18 cellular contexts compared by ENCODE assay signal in genomic region chr15:28164876-28165275, GRCh38.
DNase-seq lines count a peak whose midpoint lies in the region; ATAC-seq, FAIRE-seq and TF ChIP-seq lines count a peak whose summit lies in the region.
"Had no signal": no experiment of that assay in that cellular context is flagged by ENCODE, and none has a peak within 500 bp of the region (broad histone marks: within the 10 kb centered on the region; RNA-seq: fewer than 3 reads in every experiment).

No MANE protein-coding gene starts in this region.

- no peak overlapping the region for H4K8ac ChIP-seq in trophoblast cell (ENCODE audit: low read depth, low read length)

- 0 out of 2 replicates have a peak, but pooled peaks have one; percentile 18 for TF ChIP-seq POLR2A in A549 (IDR thresholded peaks at IDR 0.05; ENCODE audit: low read length)

- 0 out of 2 replicates have a peak, but pooled peaks cover under 1% of the 10 kb centered on the region for H3K79me2 ChIP-seq in GM23338 (replicated peaks; ENCODE audit: insufficient read depth)
- H3K79me2 ChIP-seq in trophoblast cell (ENCODE audit: control insufficient read depth, insufficient read depth, low read length, poor library complexity): no peaks in the 10 kb centered on the region

- H3K27ac ChIP-seq in A549 (no peak overlapping the region), GM23338 (ENCODE audit: low read depth) (no peak overlapping the region), trophoblast cell (ENCODE audit: low read depth, low read length) (no peak overlapping the region)

- H3K23ac ChIP-seq in trophoblast cell (ENCODE audit: low read length): no peak overlapping the region

- TF ChIP-seq RAD21 in A549 (conservative IDR thresholded peaks at IDR 0.05 in 1 of 2, IDR thresholded peaks at IDR 0.05 in 1 of 2): no peak

- no peak for TF ChIP-seq CTCF in A549 (IDR thresholded peaks at IDR 0.05)
- TF ChIP-seq CTCF in GM23338 (conservative IDR thresholded peaks at IDR 0.05; ENCODE audit: low read depth in 2 of 2): no peak

- H3K27me3 Mint-ChIP-seq in activated CD8-positive, alpha-beta memory T cell treated with anti-CD3 and anti-CD28 coated beads, Interleukin-2, amount 10 ng/mL, durations not matched to agents 7 days and 5 days: no peaks in the 10 kb centered on the region
- peaks cover 7% of the 10 kb centered on the region for H3K27me3 Mint-ChIP-seq in GM23338 (ENCODE audit: insufficient read depth, low read depth, poor library complexity)

- H3K4me1 Mint-ChIP-seq in activated CD8-positive, alpha-beta memory T cell treated with anti-CD3 and anti-CD28 coated beads, Interleukin-2, amount 10 ng/mL, durations not matched to agents 7 days and 5 days: no peaks in the 10 kb centered on the region
- H3K4me1 Mint-ChIP-seq in GM23338: peaks cover 9% of the 10 kb centered on the region
- H3K4me1 Mint-ChIP-seq: CD14-positive monocyte had no signal

- H3K4me2 ChIP-seq in A549 (no peak overlapping the region), GM23338 (no peak overlapping the region), trophoblast cell (ENCODE audit: low read length) (no peak overlapping the region)

- H3K18ac ChIP-seq in trophoblast cell (ENCODE audit: low read length): no peak overlapping the region

- peaks cover 5% of the 10 kb centered on the region; the same call in 1 of the 2 replicates for H4K20me1 ChIP-seq in GM23338 (replicated peaks; ENCODE audit: insufficient read depth)

- H3K27ac Mint-ChIP-seq in activated CD8-positive, alpha-beta memory T cell treated with anti-CD3 and anti-CD28 coated beads, Interleukin-2, amount 10 ng/mL, durations not matched to agents 7 days and 5 days: peak overlapping the region; percentile 38
- peak overlapping the region; percentile 84; the same call in 1 of the 2 replicates for H3K27ac Mint-ChIP-seq in GM23338
- H3K27ac Mint-ChIP-seq: CD14-positive monocyte; CD8-positive, alpha-beta T cell; HFFc6 had no signal

- peaks cover 36% of the 10 kb centered on the region for H3K36me3 Mint-ChIP-seq in activated CD8-positive, alpha-beta memory T cell treated with anti-CD3 and anti-CD28 coated beads, Interleukin-2, amount 10 ng/mL, durations not matched to agents 7 days and 5 days
- H3K36me3 Mint-ChIP-seq in GM23338 (ENCODE audit: low read depth): peaks cover 93% of the 10 kb centered on the region

- H4K91ac ChIP-seq in trophoblast cell (ENCODE audit: low read depth, low read length): no peak overlapping the region

- no peaks in the 10 kb centered on the region for H3K9me3 Mint-ChIP-seq in activated CD8-positive, alpha-beta memory T cell treated with anti-CD3 and anti-CD28 coated beads, Interleukin-2, amount 10 ng/mL, durations not matched to agents 7 days and 5 days (ENCODE audit: low read depth)
- peaks cover 12% of the 10 kb centered on the region for H3K9me3 Mint-ChIP-seq in GM23338
- H3K9me3 Mint-ChIP-seq: CD8-positive, alpha-beta T cell; HFFc6 had no signal

- H3K9ac ChIP-seq in trophoblast cell (ENCODE audit: low read length): no peak overlapping the region

- POLR2A ChIA-PET in A549 (lab: Yijun Ruan, JAX): no interaction called here

- H3K4me1 ChIP-seq in A549 (no peaks in the 10 kb centered on the region), GM23338 (ENCODE audit: insufficient read depth) (no peaks in the 10 kb centered on the region), trophoblast cell (ENCODE audit: control insufficient read depth in 1 of 2, insufficient read depth in 2 of 2, low read length in 2 of 2) (no peaks in the 10 kb centered on the region)

- no peak overlapping the region for H3K4me3 ChIP-seq in A549
- H3K4me3 ChIP-seq in GM23338: no peak overlapping the region
- H3K4me3 ChIP-seq in trophoblast cell (ENCODE audit: low read depth, low read length): no peak overlapping the region

- H3K36me3 ChIP-seq in GM23338 (ENCODE audit: insufficient read depth) (peaks cover 51% of the 10 kb centered on the region), trophoblast cell (ENCODE audit: control insufficient read depth in 1 of 2, insufficient read depth in 2 of 2, low read length in 2 of 2) (peaks cover 28 to 33% of the 10 kb centered on the region in 2 experiments)

- WGBS in A549 (ENCODE audit: missing lambda C conversion rate): 86% methylated on average over 3 of the region's 3 CpGs
- whole genome bisulfite sequencing in trophoblast cell (ENCODE audit: extremely low coverage, insufficient coverage, insufficient read length): no CpG with 5 or more reads among the region's 3 CpGs

- no peak for FAIRE-seq in A549 (lab: Jason Lieb, UNC)
- FAIRE-seq: D721Med, G401.6, GM12891, HTR-8/SVneo had no signal

- H4K12ac ChIP-seq in trophoblast cell (ENCODE audit: low read depth, low read length): no peak overlapping the region

- DNase-seq in activated CD8-positive, alpha-beta memory T cell treated with anti-CD3 and anti-CD28 coated beads, Interleukin-2, amount 10 ng/mL, durations not matched to agents 7 days and 5 days: no peak
- no peak for DNase-seq in activated CD8-positive, alpha-beta memory T cell treated with anti-CD3 and anti-CD28 coated beads, Interleukin-2, amount 50 U/mL, for 48 hours
- no peak for DNase-seq in A549 (ENCODE audit: low read depth in 1 of 2, low spot score in 1 of 2)
- DNase-seq in GM23338 (ENCODE audit: low spot score): no peak
- DNase-seq in trophoblast cell: no peak
- DNase-seq: CD8-positive, alpha-beta T cell; COR-L47; DMS153; DMS79 treated with DMSO at 0.1 percent for 48 hours; EL; HCEC 1CT; HFFc6 had no signal

- no peak overlapping the region for H2AFZ ChIP-seq in GM23338
- no peak overlapping the region for H2AFZ ChIP-seq in trophoblast cell (ENCODE audit: insufficient read depth, low read length, poor library complexity)

- H3K4ac ChIP-seq in trophoblast cell (ENCODE audit: low read depth, low read length): no peak overlapping the region

- H3K79me1 ChIP-seq in trophoblast cell (ENCODE audit: low read length): no peaks in the 10 kb centered on the region

- TF ChIP-seq EP300 in A549 (IDR thresholded peaks at IDR 0.05): no peak

- H2BK5ac ChIP-seq in trophoblast cell (ENCODE audit: low read depth, low read length, poor library complexity): no peak overlapping the region

- H2BK120ac ChIP-seq in trophoblast cell (ENCODE audit: insufficient read depth, low read length, poor library complexity): no peak overlapping the region

- no peak overlapping the region for H3K14ac ChIP-seq in trophoblast cell (ENCODE audit: low read length)

- H3K4me3 Mint-ChIP-seq in activated CD8-positive, alpha-beta memory T cell treated with anti-CD3 and anti-CD28 coated beads, Interleukin-2, amount 10 ng/mL, durations not matched to agents 7 days and 5 days: no peak overlapping the region
- H3K4me3 Mint-ChIP-seq in GM23338: no peak overlapping the region
- H3K4me3 Mint-ChIP-seq: CD14-positive monocyte; CD8-positive, alpha-beta T cell; HFFc6 had no signal

- ATAC-seq in activated CD8-positive, alpha-beta memory T cell treated with anti-CD3 and anti-CD28 coated beads, Interleukin-2, amount 10 ng/mL, durations not matched to agents 7 days and 5 days: no peak
- ATAC-seq in A549 (no peak), GM23338 (no peak), GM21526 (IDR thresholded peaks at IDR 0.05; ENCODE audit: low FRiP score, unreplicated experiment) (no peak)
- ATAC-seq: CD8-positive, alpha-beta T cell had no signal

- no peaks in the 10 kb centered on the region for H3K9me2 ChIP-seq in GM23338 (ENCODE audit: insufficient read depth)

- H3K9me3 ChIP-seq in A549 (no peaks in the 10 kb centered on the region), trophoblast cell (ENCODE audit: insufficient read depth, low read depth, low read length) (peaks cover 7% of the 10 kb centered on the region)

- peak overlapping the region; percentile 61 for H2BK12ac ChIP-seq in trophoblast cell (ENCODE audit: low read length)

- CTCF ChIA-PET in activated CD8-positive, alpha-beta memory T cell treated with anti-CD3 and anti-CD28 coated beads, Interleukin-2, amount 10 ng/mL, durations not matched to agents 7 days and 5 days (lab: Charles Lee): no interaction called here
- CTCF ChIA-PET in A549 (lab: Yijun Ruan, JAX): no interaction called here

- H3K27me3 ChIP-seq in GM23338 (ENCODE audit: insufficient read depth) (no peaks in the 10 kb centered on the region), trophoblast cell (ENCODE audit: insufficient read depth, low read length) (no peaks in the 10 kb centered on the region)

- H2AK5ac ChIP-seq in trophoblast cell (ENCODE audit: low read length): peak overlapping the region; percentile 25

- no peaks in the 10 kb centered on the region for H3F3A ChIP-seq in GM23338 (replicated peaks; ENCODE audit: low read depth)

TF ChIP-seq in A549, 52 proteins besides CTCF, POLR2A, EP300 and RAD21:
- no peak for TF ChIP-seq BHLHE40 (IDR thresholded peaks at IDR 0.05; ENCODE audit: low read depth, low read length)

TF ChIP-seq in GM23338, 12 proteins besides CTCF, POLR2A, EP300 and RAD21:
- TF ChIP-seq REST (IDR thresholded peaks at IDR 0.05; ENCODE audit: unreplicated experiment) (no peak), ZNF331 (CRISPR knock-in tag; IDR thresholded peaks at IDR 0.05; ENCODE audit: low read depth) (no peak), POLR2AphosphoS5 (IDR thresholded peaks at IDR 0.05; ENCODE audit: low read depth) (no peak), NANOG (IDR thresholded peaks at IDR 0.05; ENCODE audit: borderline replicate concordance) (no peak), CREB1 (CRISPR knock-in tag; IDR thresholded peaks at IDR 0.05; ENCODE audit: low read depth) (no peak)
